In genomic region chr16:55010492-55011260, GRCh38 we compare ENCODE assay signal across 28 cellular contexts.
"Had no signal": no experiment of that assay in that cellular context is flagged by ENCODE, and none has a peak within 500 bp of the region (broad histone marks: within the 10 kb centered on the region; RNA-seq: fewer than 3 reads in every experiment).

No MANE protein-coding gene starts in this region.

- ATAC-seq: activated naive CD4-positive, alpha-beta T cell treated with anti-CD3 and anti-CD28 coated beads, Interleukin-2, amount 50 U/mL, for 72 hours; activated T-cell treated with anti-CD3 and anti-CD28 coated beads, Interleukin-2, amount 50 U/mL, for 4 hours; PC-3 had no signal

- H3K27ac ChIP-seq: Peyer's patch, SJSA1, VCaP had no signal

- H3K9me3 ChIP-seq: Peyer's patch, SJSA1, SK-N-SH had no signal

- H3K9ac ChIP-seq: SK-N-SH had no signal

- H3K36me3 ChIP-seq: Peyer's patch, SJSA1 had no signal

- H3K27me3 ChIP-seq: Peyer's patch had no signal

- DNase-seq: activated B cell treated with CpG ODN at 0.5 μM for 24 hours; activated CD4-positive, alpha-beta memory T cell treated with anti-CD3 and anti-CD28 coated beads for 36 hours; activated CD4-positive, alpha-beta T cell treated with anti-CD3 and anti-CD28 coated beads for 4 hours; activated CD4-positive, alpha-beta T cell treated with anti-CD3 and anti-CD28 coated beads, Interleukin-2, amount 50 U/mL, for 1 hour; activated CD4-positive, CD25-positive, alpha-beta regulatory T cell treated with anti-CD3 and anti-CD28 coated beads, Interleukin-2, amount 50 U/mL, for 72 hours; activated CD8-positive, alpha-beta memory T cell treated with anti-CD3 and anti-CD28 coated beads, Interleukin-2, amount 50 U/mL, for 4 hours; activated gamma-delta T cell treated with Interleukin-2 at 50 U/mL for 16 hours; activated naive CD4-positive, alpha-beta T cell treated with anti-CD3 and anti-CD28 coated beads for 36 hours; activated T-cell treated with anti-CD3 and anti-CD28 coated beads for 4 hours; activated T-cell treated with anti-CD3 and anti-CD28 coated beads, Interleukin-2, amount 50 U/mL, for 4 hours; anterior cingulate cortex; caudate nucleus; NCI-H1092 treated with DMSO at 0.1 percent for 48 hours; NCI-H1436; NCI-H1694; NCI-H1930; NCI-H2081 treated with DMSO at 0.1 percent for 48 hours; NCI-H226; NCI-H524 treated with DMSO at 0.1 percent for 48 hours; NK-92 treated with Interleukin-12 subunit alpha and Interleukin-12 subunit beta, amount 100 ng/mL, for 24 hours; PC-3; Peyer's patch; RPMI8226; SHP77 treated with DMSO at 0.1 percent for 48 hours; SK-N-SH had no signal

- H3K4me3 ChIP-seq: Peyer's patch, SJSA1 had no signal

- H3K4me2 ChIP-seq: SK-N-SH had no signal

- H3K4me1 ChIP-seq: Peyer's patch, SJSA1 had no signal
